Comparison of ENCODE assay signal across 15 cellular contexts in the genomic region with DNA sequence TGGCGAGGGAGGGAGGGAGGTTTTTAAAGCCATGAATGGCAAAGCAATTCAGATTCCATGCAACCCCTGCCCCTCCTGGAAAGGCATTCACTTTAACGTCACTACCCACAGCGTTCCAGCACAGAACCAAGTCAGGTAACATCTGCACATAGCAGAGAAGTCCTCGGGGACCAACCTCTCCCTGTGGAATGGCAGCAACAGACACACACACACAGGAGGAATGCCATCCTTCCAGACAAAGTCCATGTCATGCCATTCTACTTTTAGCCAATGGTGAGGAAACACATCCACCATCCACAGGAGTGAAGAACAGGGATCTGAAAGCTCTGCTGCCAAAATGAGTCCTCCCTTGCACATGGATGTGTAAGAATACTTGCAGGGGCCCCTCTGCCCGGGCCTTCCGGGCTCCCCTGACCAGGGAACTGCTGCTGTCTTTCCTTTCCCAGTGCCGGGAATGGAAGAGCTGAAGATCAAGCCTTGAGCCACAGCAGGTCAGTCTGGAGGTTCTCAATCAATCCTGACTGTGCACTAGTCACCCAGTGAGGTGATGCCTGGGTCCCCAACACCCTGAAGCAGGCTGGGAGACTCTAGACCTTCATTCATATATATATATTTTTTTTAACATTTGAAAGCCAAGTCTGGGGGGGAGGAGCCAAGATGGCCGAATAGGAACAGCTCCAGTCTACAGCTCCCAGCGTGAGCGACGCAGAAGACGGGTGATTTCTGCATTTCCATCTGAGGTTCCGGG.
DNase-seq lines count a peak whose midpoint lies in the region; TF ChIP-seq lines count a peak whose summit lies in the region.
"Had no signal": no experiment of that assay in that cellular context is flagged by ENCODE, and none has a peak within 500 bp of the region (broad histone marks: within the 10 kb centered on the region; RNA-seq: fewer than 3 reads in every experiment).

No MANE protein-coding gene starts in this region.

- H3K36me3 ChIP-seq in Caco-2 (ENCODE audit: control insufficient read depth, insufficient read depth, low read length) (peaks cover 6% of the 10 kb centered on the region), HUES48 (ENCODE audit: control insufficient read depth, insufficient read depth, low read length) (peaks cover 37% of the 10 kb centered on the region)
- H3K36me3 ChIP-seq: thoracic aorta had no signal

- H3K27ac ChIP-seq in HUES48 (ENCODE audit: low read depth, low read length), result peak overlapping the region; percentile 8
- H3K27ac ChIP-seq in coronary artery, result no peak overlapping the region
- H3K27ac ChIP-seq: GM23248, thoracic aorta had no signal

- peak overlapping the region; percentile 66 for H3K9ac ChIP-seq in HUES48 (ENCODE audit: low read depth, low read length)
- H3K9ac ChIP-seq: GM23248 had no signal

- H3K27me3 ChIP-seq in Caco-2 (replicated peaks; ENCODE audit: control insufficient read depth, insufficient read depth, low read length) (no peaks in the 10 kb centered on the region), HUES48 (ENCODE audit: control insufficient read depth, insufficient read depth, low read length) (no peaks in the 10 kb centered on the region)

- TF ChIP-seq CTCF in Caco-2 (IDR thresholded peaks at IDR 0.05; ENCODE audit: insufficient read depth in 1 of 2, low read depth in 1 of 2, low read length in 1 of 2, severe bottlenecking in 1 of 2, unreplicated experiment in 1 of 2), result no peak
- TF ChIP-seq CTCF in coronary artery (IDR thresholded peaks at IDR 0.05), result no peak
- TF ChIP-seq CTCF in nephron (IDR thresholded peaks at IDR 0.05; ENCODE audit: unreplicated experiment in 3 of 3), result no peak

- CTCF ChIA-PET in Caco-2 (lab: Charles Lee), result no interaction called here
- CTCF ChIA-PET in activated CD4-positive, alpha-beta memory T cell treated with anti-CD3 and anti-CD28 coated beads for 36 hours (lab: Charles Lee), result no interaction called here

- POLR2A ChIA-PET in Caco-2 (lab: Charles Lee), result no interaction called here
- POLR2A ChIA-PET in activated CD4-positive, alpha-beta memory T cell treated with anti-CD3 and anti-CD28 coated beads for 36 hours (lab: Charles Lee), result no interaction called here

- peak overlapping the region; percentile 37 for H3K4me3 ChIP-seq in Caco-2 (ENCODE audit: low read depth, low read length)
- peak overlapping the region; percentile 47 for H3K4me3 ChIP-seq in HUES48 (ENCODE audit: low read depth, low read length)
- no peak overlapping the region for H3K4me3 ChIP-seq in coronary artery
- H3K4me3 ChIP-seq: GM23248, thoracic aorta had no signal

- peak in 1 of 2 experiments; percentile 29 for DNase-seq in Caco-2
- peak; percentile 17 for DNase-seq in coronary artery (ENCODE audit: low spot score)
- no peak for DNase-seq in activated CD8-positive, alpha-beta memory T cell treated with anti-CD3 and anti-CD28 coated beads, Interleukin-2, amount 50 U/mL, for 48 hours
- no peak for DNase-seq in activated CD4-positive, alpha-beta memory T cell treated with anti-CD3 and anti-CD28 coated beads for 36 hours
- DNase-seq in RPMI8226, result no peak
- no peak for DNase-seq in UCSD-AML1 (lab: John Stamatoyannopoulos, UW; ENCODE audit: unreplicated experiment)
- DNase-seq: activated naive CD4-positive, alpha-beta T cell treated with anti-CD3 and anti-CD28 coated beads for 36 hours; dermis blood vessel endothelial cell; GM23248; MV-4-11; nucleus accumbens; stimulated activated CD4-positive, alpha-beta T cell treated with anti-CD3 and anti-CD28 coated beads, Interleukin-4, amount 100 ng/mL, for 1 hour had no signal

- H3K4me1 ChIP-seq in Caco-2 (peaks cover 52% of the 10 kb centered on the region), HUES48 (ENCODE audit: control insufficient read depth, insufficient read depth, low read length) (peaks cover 10% of the 10 kb centered on the region)

- peak overlapping the region; percentile 54 for H3K4me3 Mint-ChIP-seq in Caco-2 (ENCODE audit: unreplicated experiment)
- peak overlapping the region; percentile 77 to 83 (median 78) for H3K4me3 Mint-ChIP-seq in nephron
- no peak overlapping the region for H3K4me3 Mint-ChIP-seq in activated CD4-positive, alpha-beta memory T cell treated with anti-CD3 and anti-CD28 coated beads for 36 hours
- H3K4me3 Mint-ChIP-seq: activated naive CD4-positive, alpha-beta T cell treated with anti-CD3 and anti-CD28 coated beads for 36 hours had no signal

- H3K27ac Mint-ChIP-seq in Caco-2 (ENCODE audit: unreplicated experiment) (peak overlapping the region; percentile 74), nephron (peak overlapping the region in 2 of 3 experiments; percentile 63 to 64)
- H3K27ac Mint-ChIP-seq in activated CD4-positive, alpha-beta memory T cell treated with anti-CD3 and anti-CD28 coated beads for 36 hours, result no peak overlapping the region
- H3K27ac Mint-ChIP-seq: activated naive CD4-positive, alpha-beta T cell treated with anti-CD3 and anti-CD28 coated beads for 36 hours had no signal

- peaks cover 36% of the 10 kb centered on the region for H3K4me1 Mint-ChIP-seq in Caco-2 (ENCODE audit: low read depth, unreplicated experiment)
- H3K4me1 Mint-ChIP-seq in nephron, result peaks cover 18% of the 10 kb centered on the region
- peaks cover 34% of the 10 kb centered on the region for H3K4me1 Mint-ChIP-seq in activated CD4-positive, alpha-beta memory T cell treated with anti-CD3 and anti-CD28 coated beads for 36 hours (ENCODE audit: low read depth)

- H3K36me3 Mint-ChIP-seq in Caco-2 (ENCODE audit: insufficient read depth, unreplicated experiment) (peaks cover 25% of the 10 kb centered on the region), nephron (ENCODE audit: low read depth) (peaks cover 35% of the 10 kb centered on the region)
- peaks cover 28% of the 10 kb centered on the region for H3K36me3 Mint-ChIP-seq in activated CD4-positive, alpha-beta memory T cell treated with anti-CD3 and anti-CD28 coated beads for 36 hours

- BruUV-seq in Caco-2 (replicated peaks; lab: Mats Ljungman, UMichigan), result TSS peak; percentile 49

- no peaks in the 10 kb centered on the region for H3K9me3 ChIP-seq in Caco-2
- no peaks in the 10 kb centered on the region for H3K9me3 ChIP-seq in HUES48 (ENCODE audit: control insufficient read depth, insufficient read depth, low read length)
- H3K9me3 ChIP-seq: thoracic aorta had no signal

- H3K27me3 Mint-ChIP-seq in Caco-2 (ENCODE audit: insufficient read depth, unreplicated experiment) (no peaks in the 10 kb centered on the region), nephron (ENCODE audit: low read depth) (no peaks in the 10 kb centered on the region)
- no peaks in the 10 kb centered on the region for H3K27me3 Mint-ChIP-seq in activated CD4-positive, alpha-beta memory T cell treated with anti-CD3 and anti-CD28 coated beads for 36 hours

- intact Hi-C loops in Caco-2 (cut with micrococcal nuclease; ENCODE audit: unreplicated experiment), result no loop called here
- intact Hi-C loops in activated CD4-positive, alpha-beta memory T cell treated with anti-CD3 and anti-CD28 coated beads for 36 hours (cut with micrococcal nuclease), result no loop called here

- H3K9me3 Mint-ChIP-seq in Caco-2 (ENCODE audit: unreplicated experiment) (no peaks in the 10 kb centered on the region), nephron (no peaks in the 10 kb centered on the region)
- no peaks in the 10 kb centered on the region for H3K9me3 Mint-ChIP-seq in activated CD4-positive, alpha-beta memory T cell treated with anti-CD3 and anti-CD28 coated beads for 36 hours
- H3K9me3 Mint-ChIP-seq: activated naive CD4-positive, alpha-beta T cell treated with anti-CD3 and anti-CD28 coated beads for 36 hours had no signal
